ENCODE assay signal across 8 cellular contexts in genomic region chr5:119070578-119070827, GRCh38. TPM values are rescaled to one million over a fixed set of nuclear protein-coding genes. Genes with fewer than 3 reads are reported as not detected.
A peak's percentile ranks its signal among the peaks of the same experiment; 100 is the strongest.
DNase-seq lines count a peak whose midpoint lies in the region; ATAC-seq and TF ChIP-seq lines count a peak whose summit lies in the region.

No MANE protein-coding gene starts in this region.

- peak overlapping the region; percentile 49 to 97 for H3K9ac ChIP-seq in colonic mucosa (ENCODE audit: low read depth in 2 of 2, low read length in 2 of 2)

- peak; percentile 83 for DNase-seq in NCI-H82 treated with DMSO at 0.1 percent for 48 hours (lab: John Stamatoyannopoulos, UW; ENCODE audit: unreplicated experiment)
- peak; percentile 93 for DNase-seq in colonic mucosa
- peak; percentile 95 for DNase-seq in midbrain (lab: John Stamatoyannopoulos, UW)
- peak; percentile 90 for DNase-seq in upper lobe of right lung
- DNase-seq in mucosa of gallbladder (ENCODE audit: low spot score): no peak

- ATAC-seq in GM18498 (IDR thresholded peaks at IDR 0.05; ENCODE audit: unreplicated experiment) (peak; percentile 59), HG02938 (IDR thresholded peaks at IDR 0.05; ENCODE audit: unreplicated experiment) (peak; percentile 60), upper lobe of right lung (peak; percentile 71)

- H3K4me3 ChIP-seq in colonic mucosa (peak overlapping the region; percentile 80), upper lobe of right lung (peak overlapping the region; percentile 94)

- H3K9me3 ChIP-seq in colonic mucosa: no peaks in the 10 kb centered on the region
- H3K9me3 ChIP-seq in upper lobe of right lung: no peaks in the 10 kb centered on the region

- TF ChIP-seq CTCF in 22Rv1 (IDR thresholded peaks at IDR 0.05) (no peak), colonic mucosa (IDR thresholded peaks at IDR 0.05) (no peak), upper lobe of right lung (IDR thresholded peaks at IDR 0.05) (no peak)

- intact Hi-C loops in colonic mucosa (cut with DNase I) (no loop called here), upper lobe of right lung (cut with DNase I) (no loop called here)

- no peaks in the 10 kb centered on the region for H3K27me3 ChIP-seq in colonic mucosa
- H3K27me3 ChIP-seq in upper lobe of right lung: no peaks in the 10 kb centered on the region

- H3K4me1 ChIP-seq in colonic mucosa (no peaks in the 10 kb centered on the region), upper lobe of right lung (peaks cover 32% of the 10 kb centered on the region)

- H3K36me3 ChIP-seq in colonic mucosa: no peaks in the 10 kb centered on the region
- H3K36me3 ChIP-seq in upper lobe of right lung: no peaks in the 10 kb centered on the region

- H3K27ac ChIP-seq in 22Rv1: peak overlapping the region; percentile 97
- H3K27ac ChIP-seq in colonic mucosa: peak overlapping the region; percentile 97
- H3K27ac ChIP-seq in upper lobe of right lung: peak overlapping the region; percentile 97

RNA-seq across cellular contexts. Expression of gene DMXL1, which starts 0.4 kb away (rescaled TPM):
- total RNA-seq in colonic mucosa: 10 to 100 TPM; 28.7 to 38.3 TPM
- total RNA-seq in upper lobe of right lung: 51.4 TPM
- total RNA-seq in mucosa of gallbladder: 51.4 TPM
